Comparison of ENCODE assay signal across 9 cellular contexts in the genomic region with DNA sequence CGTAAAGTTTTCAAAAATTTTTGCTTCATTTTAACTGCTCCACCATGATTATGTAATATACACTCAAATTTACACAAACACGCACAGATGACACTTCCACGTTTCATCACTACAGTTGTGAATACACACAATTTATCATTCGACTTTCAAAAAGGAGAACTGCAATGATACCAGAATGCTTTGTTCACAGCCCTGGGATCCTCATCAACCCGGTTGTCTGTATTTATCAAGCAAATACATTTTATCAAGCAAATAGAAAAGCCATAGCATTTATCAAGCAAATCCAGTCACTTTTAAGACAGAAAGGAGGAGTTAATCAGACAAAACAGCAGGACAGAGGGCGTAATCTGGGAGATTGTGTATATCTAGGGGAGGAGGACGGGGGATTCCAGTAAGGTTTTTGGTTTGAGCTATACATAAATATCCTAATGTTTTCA. TPM values are rescaled to one million over a fixed set of nuclear protein-coding genes. Genes with fewer than 3 reads are reported as not detected.
DNase-seq lines count a peak whose midpoint lies in the region; ATAC-seq and TF ChIP-seq lines count a peak whose summit lies in the region.
"Had no signal": no experiment of that assay in that cellular context is flagged by ENCODE, and none has a peak within 500 bp of the region (broad histone marks: within the 10 kb centered on the region; RNA-seq: fewer than 3 reads in every experiment).

No MANE protein-coding gene starts in this region.

- H3K27ac ChIP-seq in RWPE2 (ENCODE audit: poor library complexity, severe bottlenecking) (no peak overlapping the region), endodermal cell (ENCODE audit: low read depth, low read length) (no peak overlapping the region)
- H3K27ac ChIP-seq: esophagus muscularis mucosa had no signal

- peak overlapping the region; percentile 56 for H3K9ac ChIP-seq in endodermal cell (ENCODE audit: extremely low read depth, low read length, poor library complexity, severe bottlenecking)
- no peak overlapping the region for H3K9ac ChIP-seq in skeletal muscle satellite cell (ENCODE audit: low read depth, low read length)

- H3K36me3 ChIP-seq in RWPE2 (ENCODE audit: low read depth) (no peaks in the 10 kb centered on the region), endodermal cell (ENCODE audit: control insufficient read depth, insufficient read depth, low read length) (no peaks in the 10 kb centered on the region), skeletal muscle satellite cell (ENCODE audit: insufficient read depth, low read length) (no peaks in the 10 kb centered on the region)
- H3K36me3 ChIP-seq: esophagus muscularis mucosa had no signal

- TF ChIP-seq CTCF in RWPE2 (IDR thresholded peaks at IDR 0.05; ENCODE audit: poor library complexity, severe bottlenecking) (no peak), endodermal cell (conservative IDR thresholded peaks at IDR 0.05) (no peak)

- H3K27me3 ChIP-seq in RWPE2 (ENCODE audit: insufficient read depth, poor library complexity, severe bottlenecking), result no peaks in the 10 kb centered on the region
- H3K27me3 ChIP-seq in endodermal cell (ENCODE audit: control insufficient read depth, insufficient read depth, low read length, poor library complexity, severe bottlenecking), result peaks cover 8% of the 10 kb centered on the region
- H3K27me3 ChIP-seq in skeletal muscle satellite cell (ENCODE audit: control insufficient read depth, insufficient read depth, low read length), result no peaks in the 10 kb centered on the region

- ATAC-seq in activated T-cell treated with anti-CD3 and anti-CD28 coated beads, Interleukin-2, amount 50 U/mL, for 72 hours (replicated peaks in 1 of 2), result no peak
- ATAC-seq in RWPE2 (ENCODE audit: low read depth) (no peak), HG02852 (IDR thresholded peaks at IDR 0.05; ENCODE audit: unreplicated experiment) (no peak), GM18907 (IDR thresholded peaks at IDR 0.05; ENCODE audit: unreplicated experiment) (no peak)
- no peak for ATAC-seq in activated CD4-positive, CD25-positive, alpha-beta regulatory T cell treated with anti-CD3 and anti-CD28 coated beads, Interleukin-2, amount 50 U/mL, for 24 hours

- peaks cover 5% of the 10 kb centered on the region for H3K27me3 Mint-ChIP-seq in activated T-cell treated with anti-CD3 and anti-CD28 coated beads, Interleukin-2, amount 50 U/mL, for 72 hours (ENCODE audit: low read depth)
- H3K27me3 Mint-ChIP-seq in endodermal cell (ENCODE audit: insufficient read depth), result peaks cover 35% of the 10 kb centered on the region

- peak overlapping the region; percentile 84 to 90 for H3K4me3 Mint-ChIP-seq in activated T-cell treated with anti-CD3 and anti-CD28 coated beads, Interleukin-2, amount 50 U/mL, for 72 hours
- H3K4me3 Mint-ChIP-seq in endodermal cell, result peak overlapping the region; percentile 74

- H3K36me3 Mint-ChIP-seq in activated T-cell treated with anti-CD3 and anti-CD28 coated beads, Interleukin-2, amount 50 U/mL, for 72 hours (ENCODE audit: insufficient read depth in 2 of 2), result peaks cover 7 to 9% of the 10 kb centered on the region in 2 donors
- no peaks in the 10 kb centered on the region for H3K36me3 Mint-ChIP-seq in endodermal cell (ENCODE audit: low read depth)

- H3K4me1 ChIP-seq in RWPE2 (ENCODE audit: insufficient read depth, poor library complexity, severe bottlenecking), result no peaks in the 10 kb centered on the region
- H3K4me1 ChIP-seq in endodermal cell (ENCODE audit: control insufficient read depth, insufficient read depth, low read length), result no peaks in the 10 kb centered on the region
- H3K4me1 ChIP-seq in skeletal muscle satellite cell (ENCODE audit: control insufficient read depth, insufficient read depth, low read length), result peaks cover 5% of the 10 kb centered on the region

- peak overlapping the region; percentile 36 for H3K4me3 ChIP-seq in RWPE2 (ENCODE audit: severe bottlenecking)
- peak overlapping the region; percentile 93 for H3K4me3 ChIP-seq in endodermal cell (ENCODE audit: low read length)
- no peak overlapping the region for H3K4me3 ChIP-seq in skeletal muscle satellite cell (ENCODE audit: low read length)

- H3K9me3 Mint-ChIP-seq in activated T-cell treated with anti-CD3 and anti-CD28 coated beads, Interleukin-2, amount 50 U/mL, for 72 hours, result peaks cover 3 to 7% of the 10 kb centered on the region in 2 donors
- H3K9me3 Mint-ChIP-seq in endodermal cell, result peaks cover 15% of the 10 kb centered on the region

- no peak for DNase-seq in activated T-cell treated with anti-CD3 and anti-CD28 coated beads, Interleukin-2, amount 50 U/mL, for 72 hours
- no peak for DNase-seq in activated T-cell treated with anti-CD3 and anti-CD28 coated beads, Interleukin-2, amount 50 U/mL, for 1 hour
- no peak for DNase-seq in RWPE2 (ENCODE audit: low spot score)
- no peak for DNase-seq in endodermal cell

- H3K27ac Mint-ChIP-seq in activated T-cell treated with anti-CD3 and anti-CD28 coated beads, Interleukin-2, amount 50 U/mL, for 72 hours, result peak overlapping the region; percentile 100
- H3K27ac Mint-ChIP-seq in endodermal cell, result no peak overlapping the region

- 62 to 93% methylated on average over 4 to 6 of the region's 7 CpGs for WGBS in endodermal cell (ENCODE audit: insufficient coverage in 1 of 2, insufficient read length in 1 of 2), 2 experiments

- H3K9me3 ChIP-seq in RWPE2 (ENCODE audit: severe bottlenecking), result no peaks in the 10 kb centered on the region
- H3K9me3 ChIP-seq in endodermal cell (ENCODE audit: control insufficient read depth, low read length), result peaks cover 12% of the 10 kb centered on the region
- no peaks in the 10 kb centered on the region for H3K9me3 ChIP-seq in skeletal muscle satellite cell (replicated peaks; ENCODE audit: low read length)

- peak overlapping the region; percentile 88 for H3K4me2 ChIP-seq in skeletal muscle satellite cell (ENCODE audit: low read length)

- H3K4me1 Mint-ChIP-seq in activated T-cell treated with anti-CD3 and anti-CD28 coated beads, Interleukin-2, amount 50 U/mL, for 72 hours (ENCODE audit: low read depth), result peaks cover 55% of the 10 kb centered on the region
- peaks cover 2% of the 10 kb centered on the region for H3K4me1 Mint-ChIP-seq in endodermal cell

RNA-seq across cellular contexts. Expression of a gene that starts 20.3 kb away (rescaled TPM):
- total RNA-seq in activated T-cell treated with anti-CD3 and anti-CD28 coated beads, Interleukin-2, amount 50 U/mL, for 72 hours, result 10 to 100 TPM; 20.9 to 21.8 TPM
- total RNA-seq in endodermal cell, result 10 to 100 TPM; 19.7 to 22.6 TPM
- polyA plus RNA-seq in endodermal cell (2013, experiment 1 of 2), result 19.8 TPM
- polyA plus RNA-seq in endodermal cell (2013, experiment 2 of 2), result 18.5 TPM
- 12.9 and 15.1 TPM in 2 replicates for total RNA-seq in skeletal muscle satellite cell (2012; rRNA removed)

RNA-seq across cellular contexts. Expression of a gene that starts 38.3 kb away (rescaled TPM):
- total RNA-seq in activated T-cell treated with anti-CD3 and anti-CD28 coated beads, Interleukin-2, amount 50 U/mL, for 72 hours, result 10 to 100 TPM; 84.7 to 90.9 TPM
- total RNA-seq in endodermal cell, result 10 to 100 TPM; 48.8 to 79.8 TPM
- polyA plus RNA-seq in endodermal cell (2013, experiment 1 of 2), result 67.9 TPM
- 65.5 TPM for polyA plus RNA-seq in endodermal cell (2013, experiment 2 of 2)
- total RNA-seq in skeletal muscle satellite cell (2012; rRNA removed), result 65.7 and 77.8 TPM in 2 replicates
